Comparison of ENCODE assay signal across 16 cellular contexts in the genomic region with DNA sequence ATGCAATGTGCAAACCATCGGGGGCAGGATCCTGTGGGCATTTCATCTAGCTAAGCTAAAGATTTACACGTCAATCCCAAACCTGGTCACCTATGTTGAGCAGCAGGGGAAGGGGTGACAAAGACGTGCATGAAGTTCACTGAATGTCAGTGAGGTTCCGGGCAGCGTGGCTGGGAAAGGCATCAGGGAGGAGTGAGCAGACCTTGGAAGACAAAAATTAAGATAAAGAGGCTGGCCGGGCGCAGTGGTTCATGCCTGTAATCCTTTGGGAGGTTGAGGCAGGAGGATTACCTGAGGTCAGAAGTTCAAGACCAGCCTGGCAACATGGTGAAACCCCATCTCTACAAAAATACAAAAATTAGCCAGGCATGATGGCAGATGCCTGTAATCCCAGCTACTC.
"Had no signal": no experiment of that assay in that cellular context is flagged by ENCODE, and none has a peak within 500 bp of the region (broad histone marks: within the 10 kb centered on the region; RNA-seq: fewer than 3 reads in every experiment).

No MANE protein-coding gene starts in this region.

- ATAC-seq: left ventricle myocardium superior, sciatic nerve had no signal

- H3K4me1 ChIP-seq: uterus had no signal

- H3K9me3 ChIP-seq: adrenal gland, esophagus squamous epithelium, SK-N-SH, tibial nerve, uterus had no signal

- H3K27me3 ChIP-seq: adrenal gland, esophagus squamous epithelium, tibial nerve, uterus had no signal

- H3K36me3 ChIP-seq: uterus had no signal

- H3K79me2 ChIP-seq: parathyroid adenoma had no signal

- H3K9ac ChIP-seq: parathyroid adenoma, SK-N-SH had no signal

- H3K27ac Mint-ChIP-seq: activated CD4-positive, alpha-beta T cell treated with anti-CD3 and anti-CD28 coated beads, Interleukin-2, amount 10 ng/mL, durations not matched to agents 7 days and 5 days; activated naive CD4-positive, alpha-beta T cell treated with anti-CD3 and anti-CD28 coated beads, Interleukin-2, amount 10 ng/mL, durations not matched to agents 7 days and 5 days; activated T-helper 2 cell treated with anti-CD3 and anti-CD28 coated beads, Interferon-gamma antibody, Interleukin-2, Interleukin-4, amounts not matched to agents 10 μg/mL and 5 μg/mL and 100 μg/mL, durations not matched to agents 14 hours and 24 hours and 36 hours had no signal

- H3K9me3 Mint-ChIP-seq: activated CD4-positive, alpha-beta T cell treated with anti-CD3 and anti-CD28 coated beads, Interleukin-2, amount 10 ng/mL, durations not matched to agents 7 days and 5 days; activated naive CD4-positive, alpha-beta T cell treated with anti-CD3 and anti-CD28 coated beads, Interleukin-2, amount 10 ng/mL, durations not matched to agents 7 days and 5 days; activated T-helper 2 cell treated with anti-CD3 and anti-CD28 coated beads, Interferon-gamma antibody, Interleukin-2, Interleukin-4, amounts not matched to agents 10 μg/mL and 5 μg/mL and 100 μg/mL, durations not matched to agents 14 hours and 24 hours and 36 hours had no signal

- H3K27ac ChIP-seq: adrenal gland, esophagus squamous epithelium, parathyroid adenoma, tibial nerve, uterus had no signal

- H3K4me3 Mint-ChIP-seq: activated CD4-positive, alpha-beta T cell treated with anti-CD3 and anti-CD28 coated beads, Interleukin-2, amount 10 ng/mL, durations not matched to agents 7 days and 5 days; activated naive CD4-positive, alpha-beta T cell treated with anti-CD3 and anti-CD28 coated beads, Interleukin-2, amount 10 ng/mL, durations not matched to agents 7 days and 5 days; neural crest cell had no signal

- H3K27me3 Mint-ChIP-seq: activated CD4-positive, alpha-beta T cell treated with anti-CD3 and anti-CD28 coated beads, Interleukin-2, amount 10 ng/mL, durations not matched to agents 7 days and 5 days; activated naive CD4-positive, alpha-beta T cell treated with anti-CD3 and anti-CD28 coated beads, Interleukin-2, amount 10 ng/mL, durations not matched to agents 7 days and 5 days had no signal

- DNase-seq: activated CD4-positive, alpha-beta T cell treated with anti-CD3 and anti-CD28 coated beads, Interleukin-2, amount 10 ng/mL, durations not matched to agents 7 days and 5 days; activated CD4-positive, CD25-positive, alpha-beta regulatory T cell; activated naive CD4-positive, alpha-beta T cell treated with anti-CD3 and anti-CD28 coated beads, Interleukin-2, amount 10 ng/mL, durations not matched to agents 7 days and 5 days; adrenal gland; effector CD8-positive, alpha-beta T cell; esophagus squamous epithelium; left ventricle myocardium superior; stimulated activated naive CD4-positive, alpha-beta T cell treated with Interleukin-2 at 50 U/mL for 16 hours; T1000; uterus had no signal

- H3K4me2 ChIP-seq: SK-N-SH had no signal

- H2AFZ ChIP-seq: parathyroid adenoma had no signal

- H3K4me3 ChIP-seq: adrenal gland, esophagus squamous epithelium, tibial nerve, uterus had no signal
